Comparison of ENCODE assay signal across 18 cellular contexts in the genomic region with DNA sequence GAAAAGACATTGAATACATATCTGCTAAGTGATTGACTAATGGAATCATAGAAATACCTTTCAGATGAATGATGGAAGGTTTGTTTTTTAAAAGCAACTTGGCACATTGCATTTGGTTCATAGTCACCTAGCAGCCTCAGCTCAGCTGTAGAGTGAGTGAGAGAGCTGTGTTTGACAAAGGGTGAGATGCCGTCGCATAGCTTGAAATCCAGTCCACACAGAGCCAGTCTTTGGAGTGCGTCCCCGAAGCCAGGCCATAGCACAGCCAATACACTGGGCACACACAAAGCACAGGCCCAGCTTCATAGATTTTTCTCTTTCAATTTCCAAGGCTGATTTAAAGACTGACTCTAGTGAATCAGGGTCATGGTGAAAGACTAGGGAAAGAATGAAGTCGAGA.
"Had no signal": no experiment of that assay in that cellular context is flagged by ENCODE, and none has a peak within 500 bp of the region (broad histone marks: within the 10 kb centered on the region; RNA-seq: fewer than 3 reads in every experiment).

No MANE protein-coding gene starts in this region.

- H3K27ac ChIP-seq: ascending aorta, pancreas had no signal

- H3K9ac ChIP-seq: SK-N-SH had no signal

- DNase-seq: activated CD4-positive, alpha-beta T cell treated with anti-CD3 and anti-CD28 coated beads for 48 hours; activated CD4-positive, CD25-positive, alpha-beta regulatory T cell; activated CD8-positive, alpha-beta memory T cell treated with anti-CD3 and anti-CD28 coated beads, Interleukin-2, amount 50 U/mL, for 48 hours; activated CD8-positive, alpha-beta T cell treated with anti-CD3 and anti-CD28 coated beads, Interleukin-2, amount 10 ng/mL, durations not matched to agents 7 days and 5 days; activated gamma-delta T cell; effector CD4-positive, alpha-beta T cell; kidney; mammary epithelial cell; naive thymus-derived CD4-positive, alpha-beta T cell; SK-N-SH; stimulated activated naive CD8-positive, alpha-beta T cell treated with anti-CD3 and anti-CD28 coated beads, Interleukin-15, Interleukin-2, amounts not matched to agents 100 U/mL and 50 U/mL, for 24 hours; T-cell; trophoblast cell had no signal

- H3K4me2 ChIP-seq: SK-N-SH had no signal

- H3K9me3 ChIP-seq: ascending aorta, mucosa of descending colon, pancreas, SK-N-SH had no signal

- H3K27me3 ChIP-seq: ascending aorta, pancreas had no signal

- FAIRE-seq: bronchial epithelial cell, kidney, pancreas had no signal

- ATAC-seq: activated CD8-positive, alpha-beta T cell treated with anti-CD3 and anti-CD28 coated beads, Interleukin-2, amount 10 ng/mL, durations not matched to agents 7 days and 5 days; left lobe of liver; naive thymus-derived CD4-positive, alpha-beta T cell; pancreas; stimulated activated naive CD8-positive, alpha-beta T cell treated with anti-CD3 and anti-CD28 coated beads, Interleukin-15, Interleukin-2, amounts not matched to agents 100 U/mL and 50 U/mL, for 24 hours; T-cell had no signal

- H3K4me3 ChIP-seq: ascending aorta, mucosa of descending colon, pancreas had no signal

- H3K36me3 ChIP-seq: ascending aorta, pancreas had no signal
